ENCODE assay signal across 19 cellular contexts in genomic region chr6:4819706-4820283, GRCh38. TPM values are rescaled to one million over a fixed set of nuclear protein-coding genes. Genes with fewer than 3 reads are reported as not detected.
DNase-seq lines count a peak whose midpoint lies in the region; ATAC-seq and TF ChIP-seq lines count a peak whose summit lies in the region.
"Had no signal": no experiment of that assay in that cellular context is flagged by ENCODE, and none has a peak within 500 bp of the region (broad histone marks: within the 10 kb centered on the region; RNA-seq: fewer than 3 reads in every experiment).

No MANE protein-coding gene starts in this region.

- no peaks in the 10 kb centered on the region for H3K27me3 ChIP-seq in CD4-positive, alpha-beta T cell (ENCODE audit: control insufficient read depth, insufficient read depth, low read length)
- H3K27me3 ChIP-seq in H9 (ENCODE audit: insufficient read depth, low read length): no peaks in the 10 kb centered on the region
- no peaks in the 10 kb centered on the region for H3K27me3 ChIP-seq in lung (ENCODE audit: control insufficient read depth, insufficient read depth)
- no peaks in the 10 kb centered on the region for H3K27me3 ChIP-seq in Caco-2 (replicated peaks; ENCODE audit: control insufficient read depth, insufficient read depth, low read length)
- H3K27me3 ChIP-seq: thyroid gland had no signal

- H3K79me1 ChIP-seq in H9 (ENCODE audit: insufficient read depth, low read depth, low read length, poor library complexity, severe bottlenecking): peaks cover 6% of the 10 kb centered on the region

- H2BK15ac ChIP-seq in H9 (ENCODE audit: low read depth, low read length): no peak overlapping the region

- no peak overlapping the region for H3K56ac ChIP-seq in H9 (ENCODE audit: insufficient read length, low read depth, low read length)

- H3K9ac ChIP-seq in H9 (ENCODE audit: extremely low read depth, insufficient read length, low read length): no peak overlapping the region

- H3K18ac ChIP-seq in H9 (ENCODE audit: insufficient read length, low read depth, low read length): no peak overlapping the region

- intact Hi-C loops in CD4-positive, alpha-beta T cell (cut with DNase I, micrococcal nuclease): no loop called here
- intact Hi-C loops in Caco-2 (cut with micrococcal nuclease; ENCODE audit: unreplicated experiment): no loop called here

- no peak for ATAC-seq in CD4-positive, alpha-beta T cell (ENCODE audit: poor library complexity)
- no peak for ATAC-seq in central memory CD8-positive, alpha-beta T cell (replicated peaks; ENCODE audit: extremely low read depth, poor library complexity, severe bottlenecking)
- ATAC-seq in lung (ENCODE audit: insufficient read depth, low FRiP score): peak; percentile 8
- no peak for ATAC-seq in HG03469 (IDR thresholded peaks at IDR 0.05; ENCODE audit: unreplicated experiment)

- no peak for TF ChIP-seq CTCF in CD4-positive, alpha-beta T cell (IDR thresholded peaks at IDR 0.05)
- no peak for TF ChIP-seq CTCF in H9 (conservative IDR thresholded peaks at IDR 0.05)
- no peak for TF ChIP-seq CTCF in lung (IDR thresholded peaks at IDR 0.05; ENCODE audit: control extremely low read depth, extremely low read depth)
- no peak for TF ChIP-seq CTCF in Caco-2 (IDR thresholded peaks at IDR 0.05; ENCODE audit: insufficient read depth in 1 of 2, low read depth in 1 of 2, low read length in 1 of 2, severe bottlenecking in 1 of 2, unreplicated experiment in 1 of 2)

- H3K4me1 ChIP-seq in H9 (ENCODE audit: insufficient read depth, low read length) (no peaks in the 10 kb centered on the region; the same call in 1 of the 2 replicates), lung (ENCODE audit: control insufficient read depth in 2 of 2, insufficient read depth in 2 of 2, low read length in 2 of 2) (peaks cover 0 to 2% of the 10 kb centered on the region in 2 donors), Caco-2 (no peaks in the 10 kb centered on the region; the same call in 1 of the 2 replicates)
- H3K4me1 ChIP-seq: thyroid gland had no signal

- no peak overlapping the region for H3K27ac ChIP-seq in CD4-positive, alpha-beta T cell (ENCODE audit: low read depth, low read length)
- no peak overlapping the region for H3K27ac ChIP-seq in H9 (ENCODE audit: insufficient read length, low read depth, low read length)
- no peak overlapping the region for H3K27ac ChIP-seq in lung (ENCODE audit: low read depth in 1 of 2, low read length in 1 of 2)
- H3K27ac ChIP-seq: left ventricle myocardium inferior, thyroid gland had no signal

- H2AK5ac ChIP-seq in H9 (ENCODE audit: insufficient read length, low read length): no peak overlapping the region

- H3K9me3 Mint-ChIP-seq in CD4-positive, alpha-beta T cell: peaks cover 15% of the 10 kb centered on the region
- H3K9me3 Mint-ChIP-seq in H9: no peaks in the 10 kb centered on the region
- H3K9me3 Mint-ChIP-seq in central memory CD8-positive, alpha-beta T cell: no peaks in the 10 kb centered on the region
- no peaks in the 10 kb centered on the region for H3K9me3 Mint-ChIP-seq in Caco-2 (ENCODE audit: unreplicated experiment)

- H3K4ac ChIP-seq in H9 (ENCODE audit: low read depth, low read length): no peak overlapping the region

- H2BK12ac ChIP-seq in H9 (ENCODE audit: insufficient read length, low read depth, low read length): no peak overlapping the region

- H2BK120ac ChIP-seq in H9 (ENCODE audit: low read depth, low read length, poor library complexity, severe bottlenecking): no peak overlapping the region

- H3K4me1 Mint-ChIP-seq in CD4-positive, alpha-beta T cell (ENCODE audit: low read depth): peaks cover 51% of the 10 kb centered on the region
- peaks cover 24 to 42% of the 10 kb centered on the region in 2 experiments for H3K4me1 Mint-ChIP-seq in H9
- H3K4me1 Mint-ChIP-seq in central memory CD8-positive, alpha-beta T cell: peaks cover 56% of the 10 kb centered on the region
- H3K4me1 Mint-ChIP-seq in Caco-2 (ENCODE audit: low read depth, unreplicated experiment): no peaks in the 10 kb centered on the region

- no peak overlapping the region for H2AFZ ChIP-seq in H9 (ENCODE audit: low read length)

- DNase-seq in CD4-positive, alpha-beta T cell: no peak
- DNase-seq in H9: no peak
- no peak for DNase-seq in central memory CD8-positive, alpha-beta T cell (ENCODE audit: low spot score in 2 of 2)
- no peak for DNase-seq in lung (ENCODE audit: low spot score)
- DNase-seq in OCI-M1 (lab: John Stamatoyannopoulos, UW): no peak
- DNase-seq in NCI-H1048 (lab: John Stamatoyannopoulos, UW): no peak
- no peak for DNase-seq in Caco-2
- DNase-seq: activated CD4-positive, alpha-beta T cell treated with anti-CD3 and anti-CD28 coated beads, Interleukin-2, amount 50 U/mL, for 1 hour; activated T-cell treated with anti-CD3 and anti-CD28 coated beads, Interleukin-2, amount 50 U/mL, for 4 hours; caudate nucleus; Kasumi-1; left ventricle myocardium inferior; NCI-H1436 treated with DMSO at 0.1 percent for 48 hours; posterior cingulate gyrus; small intestine; stimulated activated CD4-positive, alpha-beta T cell treated with anti-CD3 and anti-CD28 coated beads, Interleukin-4, amount 100 ng/mL, for 4 hours; stimulated activated CD8-positive, alpha-beta memory T cell treated with anti-CD3 and anti-CD28 coated beads, Interleukin-4, amount 100 ng/mL, for 48 hours; thyroid gland had no signal

- no peak overlapping the region for H2BK5ac ChIP-seq in H9 (ENCODE audit: insufficient read length, low read length)

- H3T11ph ChIP-seq in H9 (ENCODE audit: low read length): no peak overlapping the region

- H4K8ac ChIP-seq in H9 (replicated peaks; ENCODE audit: insufficient read length, low read depth, low read length): no peak overlapping the region

- POLR2A ChIA-PET in CD4-positive, alpha-beta T cell (lab: Charles Lee): no interaction called here
- POLR2A ChIA-PET in Caco-2 (lab: Charles Lee): no interaction called here

- H3K27ac Mint-ChIP-seq in CD4-positive, alpha-beta T cell: no peak overlapping the region
- peak overlapping the region; percentile 1 to 32 (median 13); a peak in 3 of 7 replicates for H3K27ac Mint-ChIP-seq in H9
- H3K27ac Mint-ChIP-seq in central memory CD8-positive, alpha-beta T cell (ENCODE audit: low read depth): peak overlapping the region; percentile 75
- H3K27ac Mint-ChIP-seq in Caco-2 (ENCODE audit: unreplicated experiment): no peak overlapping the region

- H3K4me3 Mint-ChIP-seq in CD4-positive, alpha-beta T cell: peak overlapping the region; percentile 13
- H3K4me3 Mint-ChIP-seq in H9: no peak overlapping the region
- no peak overlapping the region for H3K4me3 Mint-ChIP-seq in central memory CD8-positive, alpha-beta T cell
- H3K4me3 Mint-ChIP-seq in Caco-2 (ENCODE audit: unreplicated experiment): no peak overlapping the region
- H3K4me3 Mint-ChIP-seq: activated T-cell treated with anti-CD3 and anti-CD28 coated beads, Interleukin-2, amount 50 U/mL, for 4 hours had no signal

- H3K14ac ChIP-seq in H9 (ENCODE audit: insufficient read depth, low read length): 0 out of 2 replicates have a peak overlapping the region, but pooled peaks have one; percentile 25

- H4K20me1 ChIP-seq in H9 (ENCODE audit: control insufficient read depth, insufficient read depth, insufficient read length): no peaks in the 10 kb centered on the region

- no peak overlapping the region for H3K23ac ChIP-seq in H9 (ENCODE audit: insufficient read length, low read depth, low read length)

- BruUV-seq in Caco-2 (replicated peaks; lab: Mats Ljungman, UMichigan): no TSS peak

- no CpG with 5 or more reads among the region's 1 CpG for WGBS in H9 (ENCODE audit: extremely low coverage, insufficient read length, low lambda C conversion rate)
- WGBS in lung, 2 donors: 81 to 95% methylated on average over 1 of the region's 1 CpG

- no peak overlapping the region for H4K5ac ChIP-seq in H9 (ENCODE audit: insufficient read length, low read depth, low read length)

- peaks cover 50% of the 10 kb centered on the region; the same call in 1 of the 2 replicates for H3K79me2 ChIP-seq in H9 (ENCODE audit: insufficient read depth, low read length)

- peaks cover 43% of the 10 kb centered on the region for H3K36me3 Mint-ChIP-seq in CD4-positive, alpha-beta T cell (ENCODE audit: low read depth)
- H3K36me3 Mint-ChIP-seq in H9 (ENCODE audit: insufficient read depth in 1 of 3, low read depth in 3 of 3): peaks cover 0 to 6% (median 0%) of the 10 kb centered on the region in 3 experiments; a peak in 3 of 7 replicates
- peaks cover 3% of the 10 kb centered on the region for H3K36me3 Mint-ChIP-seq in central memory CD8-positive, alpha-beta T cell (ENCODE audit: insufficient read depth)
- no peaks in the 10 kb centered on the region for H3K36me3 Mint-ChIP-seq in Caco-2 (ENCODE audit: insufficient read depth, unreplicated experiment)

- H3K9me3 ChIP-seq in CD4-positive, alpha-beta T cell (ENCODE audit: control insufficient read depth, low read length): no peaks in the 10 kb centered on the region
- H3K9me3 ChIP-seq in H9 (ENCODE audit: control insufficient read depth, low read depth, low read length) (no peaks in the 10 kb centered on the region), lung (ENCODE audit: control insufficient read depth in 2 of 2, insufficient read depth in 1 of 2, low read length in 1 of 2) (no peaks in the 10 kb centered on the region), Caco-2 (no peaks in the 10 kb centered on the region)
- H3K9me3 ChIP-seq: left ventricle myocardium inferior, thyroid gland had no signal

- H3K4me2 ChIP-seq in H9 (ENCODE audit: insufficient read depth, insufficient read length, low read length): no peak overlapping the region

- H3K4me3 ChIP-seq in lung: no peak overlapping the region
- H3K4me3 ChIP-seq in Caco-2 (ENCODE audit: low read depth, low read length): no peak overlapping the region
- H3K4me3 ChIP-seq: left ventricle myocardium inferior, thyroid gland had no signal

- no peaks in the 10 kb centered on the region for H3K36me3 ChIP-seq in lung (ENCODE audit: control insufficient read depth in 2 of 2, insufficient read depth in 2 of 2, low read length in 2 of 2)
- H3K36me3 ChIP-seq in Caco-2 (ENCODE audit: control insufficient read depth, insufficient read depth, low read length): no peaks in the 10 kb centered on the region
- H3K36me3 ChIP-seq: left ventricle myocardium inferior, thyroid gland had no signal

- H3K23me2 ChIP-seq in H9 (ENCODE audit: insufficient read length, low read depth, low read length, poor library complexity, severe bottlenecking): no peaks in the 10 kb centered on the region

- no peaks in the 10 kb centered on the region for H3K27me3 Mint-ChIP-seq in CD4-positive, alpha-beta T cell
- no peaks in the 10 kb centered on the region for H3K27me3 Mint-ChIP-seq in H9 (ENCODE audit: low read depth)
- no peaks in the 10 kb centered on the region for H3K27me3 Mint-ChIP-seq in central memory CD8-positive, alpha-beta T cell
- H3K27me3 Mint-ChIP-seq in Caco-2 (ENCODE audit: insufficient read depth, unreplicated experiment): no peaks in the 10 kb centered on the region

- H2BK20ac ChIP-seq in H9 (ENCODE audit: low read depth, low read length, poor library complexity, severe bottlenecking): no peak overlapping the region

- CTCF ChIA-PET in CD4-positive, alpha-beta T cell (lab: Charles Lee): no interaction called here
- CTCF ChIA-PET in Caco-2 (lab: Charles Lee): no interaction called here

- H4K91ac ChIP-seq in H9 (ENCODE audit: insufficient read length, low read depth, low read length): no peak overlapping the region

RNA-seq across cellular contexts. Expression of gene CDYL, which starts 43.6 kb away (rescaled TPM):
- total RNA-seq in CD4-positive, alpha-beta T cell: 10 to 100 TPM; 23.8 to 23.9 TPM
- 85.5 and 95.0 TPM in 2 replicates for total RNA-seq in H9 (2021)
- total RNA-seq in lung: 10 to 100 TPM; 31.1 to 51.6 TPM
- polyA plus RNA-seq in lung: 10 to 100 TPM in 1 of 2 donors, 1 to 10 TPM in 1; 5.8 to 10.7 TPM
- total RNA-seq in Caco-2 (2022): 41.6 and 51.2 TPM in 2 replicates

Comparison
In these comparisons a context has a peak if more than half of its experiments do, and no peak if none do; other contexts are left out.
1. H3K27ac Mint-ChIP-seq: peak in H9 (3 of 3) and central memory CD8-positive, alpha-beta T cell (single experiment); none in CD4-positive, alpha-beta T cell (single experiment) and Caco-2 (single experiment).